Comparison of ENCODE assay signal across 8 cellular contexts in genomic region chr21:29342394-29342957, GRCh38. TPM values are rescaled to one million over a fixed set of nuclear protein-coding genes. Genes with fewer than 3 reads are reported as not detected.
DNase-seq lines count a peak whose midpoint lies in the region; ATAC-seq, FAIRE-seq and TF ChIP-seq lines count a peak whose summit lies in the region.

No MANE protein-coding gene starts in this region.

- POLR2A ChIA-PET in OCI-LY7 (lab: Charles Lee) = interaction anchor here (0.6 to 1.1 kb wide), 2 partner anchors 11 to 319 kb away, joined by 3 read pairs; no protein-coding TSS in a partner anchor

- DNase-seq in GM10266 (ENCODE audit: extremely low spot score) (peak; percentile 21), glutamatergic neuron (peak; percentile 34), kidney (no peak), OCI-LY7 (ENCODE audit: low spot score) (no peak)
- DNase-seq in activated CD8-positive, alpha-beta memory T cell treated with anti-CD3 and anti-CD28 coated beads, Interleukin-2, amount 10 ng/mL, durations not matched to agents 7 days and 5 days = peak; percentile 74
- peak; percentile 81 for DNase-seq in stimulated activated CD4-positive, alpha-beta T cell treated with anti-CD3 and anti-CD28 coated beads, Interleukin-1b, Interleukin-23, amount 100 ng/mL, for 48 hours

- no peak overlapping the region for H2AFZ ChIP-seq in OCI-LY7 (ENCODE audit: low read length)

- 0 out of 2 replicates have a peak, but pooled peaks cover 3% of the 10 kb centered on the region for H4K20me1 ChIP-seq in OCI-LY7 (ENCODE audit: insufficient read depth, low read length)

- CTCF ChIA-PET in activated CD8-positive, alpha-beta memory T cell treated with anti-CD3 and anti-CD28 coated beads, Interleukin-2, amount 10 ng/mL, durations not matched to agents 7 days and 5 days (lab: Charles Lee) = interaction anchor here (1.1 to 1.3 kb wide), 2 partner anchors 43 to 255 kb away, joined by 3 read pairs; no protein-coding TSS in a partner anchor
- CTCF ChIA-PET in OCI-LY7 (lab: Charles Lee; ENCODE audit: unreplicated experiment) = no interaction called here

- H3K4me1 ChIP-seq in kidney (ENCODE audit: control insufficient read depth in 1 of 2, insufficient read depth in 1 of 2, low read depth in 1 of 2, low read length in 2 of 2) (peaks cover 12 to 13% of the 10 kb centered on the region in 2 donors), OCI-LY7 (ENCODE audit: insufficient read depth, low read length, poor library complexity, severe bottlenecking) (no peaks in the 10 kb centered on the region)

- no peak overlapping the region for H3K27ac ChIP-seq in kidney (ENCODE audit: low read depth in 2 of 2, low read length in 2 of 2)
- H3K27ac ChIP-seq in OCI-LY7 (ENCODE audit: low read depth, low read length, poor library complexity, severe bottlenecking) = no peak overlapping the region

- peak overlapping the region; percentile 33 for H3K4me3 Mint-ChIP-seq in activated CD8-positive, alpha-beta memory T cell treated with anti-CD3 and anti-CD28 coated beads, Interleukin-2, amount 10 ng/mL, durations not matched to agents 7 days and 5 days
- H3K4me3 Mint-ChIP-seq in glutamatergic neuron (ENCODE audit: unreplicated experiment) = no peak overlapping the region

- no peaks in the 10 kb centered on the region for H3K9me2 ChIP-seq in OCI-LY7 (ENCODE audit: insufficient read depth, low read length)

- ATAC-seq in HG03039 (IDR thresholded peaks at IDR 0.05; ENCODE audit: unreplicated experiment) = peak; percentile 54
- peak; percentile 89 for ATAC-seq in activated CD8-positive, alpha-beta memory T cell treated with anti-CD3 and anti-CD28 coated beads, Interleukin-2, amount 10 ng/mL, durations not matched to agents 7 days and 5 days
- no peak for ATAC-seq in GM19397 (IDR thresholded peaks at IDR 0.05; ENCODE audit: unreplicated experiment)

- TF ChIP-seq CTCF in GM10266 (IDR thresholded peaks at IDR 0.05; ENCODE audit: control insufficient read depth, insufficient read depth, low read depth, missing control alignments) (no peak), glutamatergic neuron (IDR thresholded peaks at IDR 0.05; ENCODE audit: partially characterized antibody, unreplicated experiment) (no peak), kidney (IDR thresholded peaks at IDR 0.05; ENCODE audit: borderline replicate concordance, extremely low read depth, insufficient read depth) (no peak), OCI-LY7 (conservative IDR thresholded peaks at IDR 0.05; ENCODE audit: low read length) (no peak)

- no peak overlapping the region for H3K4me3 ChIP-seq in kidney (ENCODE audit: low read length in 2 of 2)
- no peak overlapping the region for H3K4me3 ChIP-seq in OCI-LY7 (ENCODE audit: low read depth, low read length, poor library complexity, severe bottlenecking)

- no peak overlapping the region for H3K4me2 ChIP-seq in OCI-LY7 (ENCODE audit: low read length)

- peaks cover 25% of the 10 kb centered on the region for H3K4me1 Mint-ChIP-seq in activated CD8-positive, alpha-beta memory T cell treated with anti-CD3 and anti-CD28 coated beads, Interleukin-2, amount 10 ng/mL, durations not matched to agents 7 days and 5 days
- peaks cover 14% of the 10 kb centered on the region for H3K4me1 Mint-ChIP-seq in glutamatergic neuron (ENCODE audit: low read depth, unreplicated experiment)

- no TSS peak for BruUV-seq in OCI-LY7 (replicated peaks; lab: Mats Ljungman, UMichigan)

- H3K27ac Mint-ChIP-seq in activated CD8-positive, alpha-beta memory T cell treated with anti-CD3 and anti-CD28 coated beads, Interleukin-2, amount 10 ng/mL, durations not matched to agents 7 days and 5 days = peak overlapping the region; percentile 47
- H3K27ac Mint-ChIP-seq in glutamatergic neuron (ENCODE audit: unreplicated experiment) = peak overlapping the region; percentile 38

- H3K36me3 ChIP-seq in kidney (ENCODE audit: control insufficient read depth in 1 of 2, insufficient read depth in 2 of 2, low read length in 2 of 2) (peaks cover 0 to 3% of the 10 kb centered on the region in 2 donors), OCI-LY7 (ENCODE audit: insufficient read depth, low read length) (peaks cover 4% of the 10 kb centered on the region; the same call in 1 of the 2 replicates)

- no peaks in the 10 kb centered on the region for H3K9me3 Mint-ChIP-seq in activated CD8-positive, alpha-beta memory T cell treated with anti-CD3 and anti-CD28 coated beads, Interleukin-2, amount 10 ng/mL, durations not matched to agents 7 days and 5 days (ENCODE audit: low read depth)
- peaks cover 3% of the 10 kb centered on the region for H3K9me3 Mint-ChIP-seq in glutamatergic neuron (ENCODE audit: unreplicated experiment)

- intact Hi-C loops in kidney (cut with DNase I) (no loop called here), OCI-LY7 (cut with micrococcal nuclease; ENCODE audit: unreplicated experiment) (no loop called here)

- H3K9ac ChIP-seq in kidney (ENCODE audit: low read length in 2 of 2) = no peak overlapping the region

- no peaks in the 10 kb centered on the region for H3K27me3 Mint-ChIP-seq in activated CD8-positive, alpha-beta memory T cell treated with anti-CD3 and anti-CD28 coated beads, Interleukin-2, amount 10 ng/mL, durations not matched to agents 7 days and 5 days
- H3K27me3 Mint-ChIP-seq in glutamatergic neuron (ENCODE audit: unreplicated experiment) = peaks cover 2% of the 10 kb centered on the region

- peaks cover 6% of the 10 kb centered on the region for H3K36me3 Mint-ChIP-seq in activated CD8-positive, alpha-beta memory T cell treated with anti-CD3 and anti-CD28 coated beads, Interleukin-2, amount 10 ng/mL, durations not matched to agents 7 days and 5 days
- H3K36me3 Mint-ChIP-seq in glutamatergic neuron (ENCODE audit: unreplicated experiment) = peaks cover 5% of the 10 kb centered on the region

- H3K79me2 ChIP-seq in OCI-LY7 (ENCODE audit: insufficient read depth, low read depth, low read length) = no peaks in the 10 kb centered on the region

- no peak for FAIRE-seq in kidney (lab: Jason Lieb, UNC)

- H3K9me3 ChIP-seq in kidney (ENCODE audit: control insufficient read depth in 1 of 2, low read length in 2 of 2) = no peaks in the 10 kb centered on the region
- H3K9me3 ChIP-seq in OCI-LY7 (ENCODE audit: low read length) = no peaks in the 10 kb centered on the region

RNA-seq across cellular contexts. Expression of gene BACH1, which starts 43.8 kb away (rescaled TPM):
- total RNA-seq in activated CD8-positive, alpha-beta memory T cell treated with anti-CD3 and anti-CD28 coated beads, Interleukin-2, amount 10 ng/mL, durations not matched to agents 7 days and 5 days = 10 to 100 TPM; 19.1 to 22.1 TPM
- total RNA-seq in glutamatergic neuron (ENCODE audit: unreplicated experiment) (78.8 TPM), kidney (85.1 TPM), OCI-LY7 (2022) (37.2 and 38.4 TPM in 2 replicates)
- polyA plus RNA-seq in kidney (ENCODE audit: insufficient read depth, low read depth, low replicate concordance) = 5.6 TPM
- 18.6 and 19.1 TPM in 2 replicates for total RNA-seq in OCI-LY7 (2014; rRNA removed; shearing (Covaris generic))

Comparison
In these comparisons a context has a peak if more than half of its experiments do, and no peak if none do; other contexts are left out.
1. DNase-seq: peak in GM10266 (single experiment), activated CD8-positive, alpha-beta memory T cell treated with anti-CD3 and anti-CD28 coated beads, Interleukin-2, amount 10 ng/mL, durations not matched to agents 7 days and 5 days (single experiment), glutamatergic neuron (single experiment) and stimulated activated CD4-positive, alpha-beta T cell treated with anti-CD3 and anti-CD28 coated beads, Interleukin-1b, Interleukin-23, amount 100 ng/mL, for 48 hours (single experiment); none in kidney (single experiment) and OCI-LY7 (single experiment).